Comparison of ENCODE assay signal across 1 cellular context in genomic region chr2:17813742-17814458, GRCh38.
TF ChIP-seq lines count a peak whose summit lies in the region.

No MANE protein-coding gene starts in this region.

TF ChIP-seq in GM12878, 131 proteins besides CTCF, POLR2A, EP300 and RAD21 (continued from another document and continues in another):
- TF ChIP-seq PRDM15 (CRISPR knock-in tag; IDR thresholded peaks at IDR 0.05) (no peak), RCOR1 (conservative IDR thresholded peaks at IDR 0.05; ENCODE audit: low read depth, low read length) (no peak), MEF2B (IDR thresholded peaks at IDR 0.05; ENCODE audit: partially characterized antibody, poor library complexity, severe bottlenecking) (peak; percentile 99), NKRF (conservative IDR thresholded peaks at IDR 0.05) (no peak), BRCA1 (IDR thresholded peaks at IDR 0.05; ENCODE audit: low read depth, low read length) (no peak), MYB (IDR thresholded peaks at IDR 0.05; ENCODE audit: borderline replicate concordance, low read depth, low read length) (no peak), ATF2 (IDR thresholded peaks at IDR 0.05; ENCODE audit: low read length) (peak; percentile 58), ESRRA (IDR thresholded peaks at IDR 0.05; ENCODE audit: low read length) (no peak), YBX1 (IDR thresholded peaks at IDR 0.05) (peak; percentile 67; the same call in 1 of the 2 replicates), BHLHE40 (IDR thresholded peaks at IDR 0.05; ENCODE audit: borderline replicate concordance in 1 of 2, low read depth in 2 of 2, low read length in 1 of 2) (peak; percentile 61 to 72), ZNF274 (IDR thresholded peaks at IDR 0.05; ENCODE audit: insufficient read depth, insufficient read length) (no peak), BCL3 (IDR thresholded peaks at IDR 0.05; ENCODE audit: borderline replicate concordance, insufficient read depth, low read depth, low read length, poor library complexity, severe bottlenecking) (peak; percentile 77), SPI1 (IDR thresholded peaks at IDR 0.05; ENCODE audit: borderline replicate concordance, insufficient read depth, low read depth, low read length) (peak; percentile 56; the same call in 1 of the 2 replicates), RBBP5 (conservative IDR thresholded peaks at IDR 0.05) (no peak), NFXL1 (IDR thresholded peaks at IDR 0.05; ENCODE audit: borderline replicate concordance) (no peak), MTA3 (IDR thresholded peaks at IDR 0.05; ENCODE audit: borderline replicate concordance, low read length) (no peak), YY1 (IDR thresholded peaks at IDR 0.05; ENCODE audit: low read depth, low read length) (peak; percentile 87), POLR2AphosphoS2 (IDR thresholded peaks at IDR 0.05; ENCODE audit: low read depth, low read length) (no peak), CHD2 (IDR thresholded peaks at IDR 0.05; ENCODE audit: borderline replicate concordance, low read depth, low read length) (0 out of 2 replicates have a peak, but pooled peaks have one; percentile 40), EZH2 (IDR thresholded peaks at IDR 0.05; ENCODE audit: borderline replicate concordance, control insufficient read depth, low read depth, low read length) (no peak), EED (IDR thresholded peaks at IDR 0.05; ENCODE audit: low read depth) (peak; percentile 99), CEBPZ (IDR thresholded peaks at IDR 0.05; ENCODE audit: low read depth, low read length) (no peak), IRF5 (IDR thresholded peaks at IDR 0.05; ENCODE audit: borderline replicate concordance) (no peak), ZBED1 (IDR thresholded peaks at IDR 0.05; ENCODE audit: borderline replicate concordance) (0 out of 2 replicates have a peak, but pooled peaks have one; percentile 33), E2F8 (IDR thresholded peaks at IDR 0.05; ENCODE audit: low read depth, partially characterized antibody) (no peak), BMI1 (IDR thresholded peaks at IDR 0.05; ENCODE audit: borderline replicate concordance) (peak; percentile 70), IKZF1 (conservative IDR thresholded peaks at IDR 0.05) (peak; percentile 99), CBFB (IDR thresholded peaks at IDR 0.05; ENCODE audit: low read depth) (peak; percentile 68), NR2C2 (IDR thresholded peaks at IDR 0.05; ENCODE audit: borderline replicate concordance, control insufficient read depth, insufficient read length, low read depth) (no peak), E2F4 (IDR thresholded peaks at IDR 0.05; ENCODE audit: low read depth, low read length) (no peak), KAT2A (conservative IDR thresholded peaks at IDR 0.05; ENCODE audit: control insufficient read depth, low read depth, low read length) (no peak), NRF1 (conservative IDR thresholded peaks at IDR 0.05; ENCODE audit: low read depth, low read length) (no peak), JUNB (IDR thresholded peaks at IDR 0.05) (peak; percentile 88), CHD4 (IDR thresholded peaks at IDR 0.05) (no peak), TCF3 (IDR thresholded peaks at IDR 0.05; ENCODE audit: borderline replicate concordance, insufficient read depth, low read depth, low read length) (peak; percentile 98), GATAD2B (conservative IDR thresholded peaks at IDR 0.05; ENCODE audit: low read depth) (peak; percentile 91), PBX3 (IDR thresholded peaks at IDR 0.05; ENCODE audit: insufficient replicate concordance, low read depth, low read length) (peak; percentile 18), SREBF2 (IDR thresholded peaks at IDR 0.05; ENCODE audit: low read length) (no peak), MYC (IDR thresholded peaks at IDR 0.05; ENCODE audit: insufficient read depth, insufficient read length, insufficient replicate concordance, low read length, severe bottlenecking) (no peak), USF2 (IDR thresholded peaks at IDR 0.05; ENCODE audit: borderline replicate concordance, low read depth, low read length) (no peak), KDM1A (IDR thresholded peaks at IDR 0.05; ENCODE audit: borderline replicate concordance) (no peak), RB1 (IDR thresholded peaks at IDR 0.05; ENCODE audit: borderline replicate concordance) (peak; percentile 57; the same call in 1 of the 2 replicates)
